Comparison of ENCODE assay signal across 15 cellular contexts in the genomic region with DNA sequence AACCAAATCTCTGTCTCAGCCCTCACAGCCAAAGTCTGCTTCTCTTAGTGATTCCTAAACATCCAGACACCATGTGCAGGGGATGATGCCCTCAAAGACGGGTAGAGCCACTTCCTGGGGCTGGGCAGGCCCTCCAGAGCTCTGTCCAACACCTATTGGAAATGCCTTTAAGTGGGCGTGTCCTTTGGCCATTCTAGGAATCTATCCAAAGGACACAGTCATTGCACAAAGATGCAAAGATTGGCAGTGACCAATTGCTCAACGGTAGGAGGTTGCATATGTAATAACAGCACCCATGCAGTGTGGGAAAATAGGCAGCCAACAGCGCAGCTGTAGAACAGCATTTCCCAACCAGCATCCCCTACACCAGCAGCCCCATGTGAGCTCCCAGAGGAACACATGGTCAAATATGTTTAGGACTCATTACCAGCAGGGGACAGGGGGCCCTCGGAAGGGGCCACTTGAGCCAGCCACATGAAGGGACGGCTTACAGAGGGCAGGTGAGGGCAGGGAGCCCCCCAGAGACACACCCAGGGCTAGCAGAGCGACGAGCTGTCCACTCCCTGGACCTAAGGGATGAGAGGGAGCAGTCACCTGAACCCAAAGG.
A peak's percentile ranks its signal among the peaks of the same experiment; 100 is the strongest.
DNase-seq lines count a peak whose midpoint lies in the region; ATAC-seq, FAIRE-seq and TF ChIP-seq lines count a peak whose summit lies in the region.
"Had no signal": no experiment of that assay in that cellular context is flagged by ENCODE, and none has a peak within 500 bp of the region (broad histone marks: within the 10 kb centered on the region; RNA-seq: fewer than 3 reads in every experiment).

No MANE protein-coding gene starts in this region.

- H3K4me3 ChIP-seq in BLaER1 (no peak overlapping the region), astrocyte of the cerebellum (ENCODE audit: low read depth, low read length) (no peak overlapping the region), kidney epithelial cell (ENCODE audit: low read depth, low read length) (no peak overlapping the region)

- H3K36me3 Mint-ChIP-seq in H9 (ENCODE audit: insufficient read depth in 1 of 3, low read depth in 3 of 3), result no peaks in the 10 kb centered on the region
- no peaks in the 10 kb centered on the region for H3K36me3 Mint-ChIP-seq in activated T-cell treated with anti-CD3 and anti-CD28 coated beads, Interleukin-2, amount 50 U/mL, for 4 hours (ENCODE audit: insufficient read depth)

- H3K36me3 ChIP-seq in BLaER1, result no peaks in the 10 kb centered on the region
- no peaks in the 10 kb centered on the region for H3K36me3 ChIP-seq in kidney epithelial cell (ENCODE audit: control insufficient read depth, insufficient read depth, low read length)

- peaks cover 8 to 10% of the 10 kb centered on the region in 2 experiments for H3K4me1 Mint-ChIP-seq in H9
- H3K4me1 Mint-ChIP-seq in activated T-cell treated with anti-CD3 and anti-CD28 coated beads, Interleukin-2, amount 50 U/mL, for 4 hours (ENCODE audit: low read depth), result no peaks in the 10 kb centered on the region
- H3K4me1 Mint-ChIP-seq: activated CD4-positive, alpha-beta T cell treated with anti-CD3 and anti-CD28 coated beads for 36 hours had no signal

- in situ Hi-C loops in astrocyte of the cerebellum (cut with HindIII; ENCODE audit: low sequenced_read_pairs), result no loop called here

- no CpG with 5 or more reads among the region's 8 CpGs for WGBS in H9 (ENCODE audit: extremely low coverage, insufficient read length, low lambda C conversion rate)

- H2BK20ac ChIP-seq in H9 (ENCODE audit: low read depth, low read length, poor library complexity, severe bottlenecking), result no peak overlapping the region

- H2BK12ac ChIP-seq in H9 (ENCODE audit: insufficient read length, low read depth, low read length), result no peak overlapping the region

- no peaks in the 10 kb centered on the region for H3K9me3 Mint-ChIP-seq in H9
- no peaks in the 10 kb centered on the region for H3K9me3 Mint-ChIP-seq in activated T-cell treated with anti-CD3 and anti-CD28 coated beads, Interleukin-2, amount 50 U/mL, for 4 hours
- H3K9me3 Mint-ChIP-seq: stimulated activated naive CD8-positive, alpha-beta T cell treated with anti-CD3 and anti-CD28 coated beads, Interleukin-15, Interleukin-2, amounts not matched to agents 100 ng/mL and 50 ng/mL, for 24 hours had no signal

- H3K18ac ChIP-seq in H9 (ENCODE audit: insufficient read length, low read depth, low read length), result no peak overlapping the region

- no peak overlapping the region for H2AK5ac ChIP-seq in H9 (ENCODE audit: insufficient read length, low read length)

- H3K4me2 ChIP-seq in BLaER1 (peak overlapping the region; percentile 78), H9 (ENCODE audit: insufficient read depth, insufficient read length, low read length) (no peak overlapping the region)

- peak; percentile 85 for FAIRE-seq in HTR-8/SVneo (lab: Jason Lieb, UNC)
- FAIRE-seq: GM19239 had no signal

- no peak overlapping the region for H2BK120ac ChIP-seq in H9 (ENCODE audit: low read depth, low read length, poor library complexity, severe bottlenecking)

- H4K91ac ChIP-seq in H9 (ENCODE audit: insufficient read length, low read depth, low read length), result no peak overlapping the region

- no peak overlapping the region for H3T11ph ChIP-seq in H9 (ENCODE audit: low read length)

- H3K9me3 ChIP-seq in BLaER1 (no peaks in the 10 kb centered on the region), H9 (ENCODE audit: control insufficient read depth, low read depth, low read length) (no peaks in the 10 kb centered on the region)

- H3K79me1 ChIP-seq in H9 (ENCODE audit: insufficient read depth, low read depth, low read length, poor library complexity, severe bottlenecking), result no peaks in the 10 kb centered on the region

- H3K27ac ChIP-seq in BLaER1 (no peak overlapping the region), H9 (ENCODE audit: insufficient read length, low read depth, low read length) (no peak overlapping the region)
- H3K27ac ChIP-seq: parathyroid adenoma had no signal

- no peak for ATAC-seq in HG03095 (IDR thresholded peaks at IDR 0.05; ENCODE audit: unreplicated experiment)
- no peak for ATAC-seq in activated T-cell treated with anti-CD3 and anti-CD28 coated beads, Interleukin-2, amount 50 U/mL, for 4 hours
- no peak for ATAC-seq in GM19395 (IDR thresholded peaks at IDR 0.05; ENCODE audit: unreplicated experiment)
- ATAC-seq: activated CD4-positive, alpha-beta T cell treated with anti-CD3 and anti-CD28 coated beads for 36 hours had no signal

- no peak overlapping the region for H3K23ac ChIP-seq in H9 (ENCODE audit: insufficient read length, low read depth, low read length)

- no peaks in the 10 kb centered on the region for H3K79me2 ChIP-seq in H9 (ENCODE audit: insufficient read depth, low read length)
- H3K79me2 ChIP-seq: parathyroid adenoma had no signal

- H3K9ac ChIP-seq in BLaER1, result no peak overlapping the region
- no peak overlapping the region for H3K9ac ChIP-seq in H9 (ENCODE audit: extremely low read depth, insufficient read length, low read length)
- H3K9ac ChIP-seq: parathyroid adenoma had no signal

- no peak overlapping the region for H3K4ac ChIP-seq in H9 (ENCODE audit: low read depth, low read length)

- peaks cover 59% of the 10 kb centered on the region for H3K4me1 ChIP-seq in BLaER1
- H3K4me1 ChIP-seq in H9 (ENCODE audit: insufficient read depth, low read length), result no peaks in the 10 kb centered on the region
- H3K4me1 ChIP-seq: parathyroid adenoma had no signal

- H3K27ac Mint-ChIP-seq in H9, result peak overlapping the region in 1 of 3 experiments; percentile 73; a peak in 1 of 7 replicates
- H3K27ac Mint-ChIP-seq: activated CD4-positive, alpha-beta T cell treated with anti-CD3 and anti-CD28 coated beads for 36 hours; stimulated activated naive CD8-positive, alpha-beta T cell treated with anti-CD3 and anti-CD28 coated beads, Interleukin-15, Interleukin-2, amounts not matched to agents 100 ng/mL and 50 ng/mL, for 24 hours had no signal

- no peak for TF ChIP-seq CTCF in astrocyte of the cerebellum (IDR thresholded peaks at IDR 0.05; ENCODE audit: low read depth, low read length, missing control alignments)
- TF ChIP-seq CTCF in kidney epithelial cell (IDR thresholded peaks at IDR 0.05; ENCODE audit: insufficient read depth, low read length, poor library complexity, severe bottlenecking), result no peak
- no peak for TF ChIP-seq CTCF in H9 (conservative IDR thresholded peaks at IDR 0.05)

- H3K27me3 ChIP-seq in BLaER1 (no peaks in the 10 kb centered on the region), kidney epithelial cell (ENCODE audit: control insufficient read depth, insufficient read depth, low read length) (no peaks in the 10 kb centered on the region), H9 (ENCODE audit: insufficient read depth, low read length) (no peaks in the 10 kb centered on the region)

- H3K23me2 ChIP-seq in H9 (ENCODE audit: insufficient read length, low read depth, low read length, poor library complexity, severe bottlenecking), result no peaks in the 10 kb centered on the region

- H3K27me3 Mint-ChIP-seq in H9 (ENCODE audit: low read depth), result no peaks in the 10 kb centered on the region; the same call in 1 of the 2 replicates
- no peaks in the 10 kb centered on the region for H3K27me3 Mint-ChIP-seq in activated T-cell treated with anti-CD3 and anti-CD28 coated beads, Interleukin-2, amount 50 U/mL, for 4 hours (ENCODE audit: low read depth)
- H3K27me3 Mint-ChIP-seq: activated CD4-positive, alpha-beta T cell treated with anti-CD3 and anti-CD28 coated beads for 36 hours had no signal

- DNase-seq in HTR-8/SVneo (ENCODE audit: insufficient read length, low spot score), result peak; percentile 70
- DNase-seq in astrocyte of the cerebellum (ENCODE audit: low read depth), result peak; percentile 34
- DNase-seq in kidney epithelial cell (ENCODE audit: low read depth), result peak; percentile 70
- no peak for DNase-seq in H9
- no peak for DNase-seq in activated T-cell treated with anti-CD3 and anti-CD28 coated beads, Interleukin-2, amount 50 U/mL, for 4 hours
- DNase-seq: activated CD4-positive, alpha-beta T cell treated with anti-CD3 and anti-CD28 coated beads for 36 hours; activated effector memory CD4-positive, alpha-beta T cell treated with Interleukin-2 at 50 U/mL for 16 hours; NCI-H2227 treated with DMSO at 0.1 percent for 48 hours; stimulated activated CD4-positive, alpha-beta T cell treated with anti-CD3 and anti-CD28 coated beads, Interleukin-4, amount 100 ng/mL, for 24 hours had no signal

- no peak overlapping the region for H4K5ac ChIP-seq in H9 (ENCODE audit: insufficient read length, low read depth, low read length)

- H3K4me3 Mint-ChIP-seq in H9, result no peak overlapping the region
- no peak overlapping the region for H3K4me3 Mint-ChIP-seq in activated T-cell treated with anti-CD3 and anti-CD28 coated beads, Interleukin-2, amount 50 U/mL, for 4 hours
- H3K4me3 Mint-ChIP-seq: activated CD4-positive, alpha-beta T cell treated with anti-CD3 and anti-CD28 coated beads for 36 hours; stimulated activated naive CD8-positive, alpha-beta T cell treated with anti-CD3 and anti-CD28 coated beads, Interleukin-15, Interleukin-2, amounts not matched to agents 100 ng/mL and 50 ng/mL, for 24 hours had no signal

- no peak overlapping the region for H3K56ac ChIP-seq in H9 (ENCODE audit: insufficient read length, low read depth, low read length)

- H4K8ac ChIP-seq in H9 (replicated peaks; ENCODE audit: insufficient read length, low read depth, low read length), result no peak overlapping the region

- H2BK15ac ChIP-seq in H9 (ENCODE audit: low read depth, low read length), result no peak overlapping the region

- H4K20me1 ChIP-seq in BLaER1, result no peaks in the 10 kb centered on the region
- H4K20me1 ChIP-seq in H9 (ENCODE audit: control insufficient read depth, insufficient read depth, insufficient read length), result no peaks in the 10 kb centered on the region

- no peak overlapping the region for H2BK5ac ChIP-seq in H9 (ENCODE audit: insufficient read length, low read length)

- H2AFZ ChIP-seq in H9 (ENCODE audit: low read length), result no peak overlapping the region
- H2AFZ ChIP-seq: parathyroid adenoma had no signal

- H3K14ac ChIP-seq in H9 (ENCODE audit: insufficient read depth, low read length), result no peak overlapping the region

Comparison
In these comparisons a context has a peak if more than half of its experiments do, and no peak if none do; other contexts are left out.
1. DNase-seq: peak in HTR-8/SVneo (single experiment), astrocyte of the cerebellum (single experiment) and kidney epithelial cell (single experiment); none in H9 (single experiment) and activated T-cell treated with anti-CD3 and anti-CD28 coated beads, Interleukin-2, amount 50 U/mL, for 4 hours (single experiment).